ENCODE assay signal across 1 cellular context in genomic region chr1:109252167-109252892, GRCh38.
TF ChIP-seq lines count a peak whose summit lies in the region.

No MANE protein-coding gene starts in this region.

TF ChIP-seq in neural cell, 6 proteins besides CTCF, POLR2A, EP300 and RAD21:
- TF ChIP-seq MXI1 (conservative IDR thresholded peaks at IDR 0.05; ENCODE audit: poor library complexity, severe bottlenecking) (no peak), TAF1 (IDR thresholded peaks at IDR 0.05; ENCODE audit: low read depth) (no peak), EZH2 (IDR thresholded peaks at IDR 0.05; ENCODE audit: borderline replicate concordance, insufficient read depth, low read length, poor library complexity, severe bottlenecking) (no peak), POLR2AphosphoS5 (IDR thresholded peaks at IDR 0.05) (no peak), SMC3 (conservative IDR thresholded peaks at IDR 0.05; ENCODE audit: poor library complexity) (no peak)
- TF ChIP-seq, protein P1, sequence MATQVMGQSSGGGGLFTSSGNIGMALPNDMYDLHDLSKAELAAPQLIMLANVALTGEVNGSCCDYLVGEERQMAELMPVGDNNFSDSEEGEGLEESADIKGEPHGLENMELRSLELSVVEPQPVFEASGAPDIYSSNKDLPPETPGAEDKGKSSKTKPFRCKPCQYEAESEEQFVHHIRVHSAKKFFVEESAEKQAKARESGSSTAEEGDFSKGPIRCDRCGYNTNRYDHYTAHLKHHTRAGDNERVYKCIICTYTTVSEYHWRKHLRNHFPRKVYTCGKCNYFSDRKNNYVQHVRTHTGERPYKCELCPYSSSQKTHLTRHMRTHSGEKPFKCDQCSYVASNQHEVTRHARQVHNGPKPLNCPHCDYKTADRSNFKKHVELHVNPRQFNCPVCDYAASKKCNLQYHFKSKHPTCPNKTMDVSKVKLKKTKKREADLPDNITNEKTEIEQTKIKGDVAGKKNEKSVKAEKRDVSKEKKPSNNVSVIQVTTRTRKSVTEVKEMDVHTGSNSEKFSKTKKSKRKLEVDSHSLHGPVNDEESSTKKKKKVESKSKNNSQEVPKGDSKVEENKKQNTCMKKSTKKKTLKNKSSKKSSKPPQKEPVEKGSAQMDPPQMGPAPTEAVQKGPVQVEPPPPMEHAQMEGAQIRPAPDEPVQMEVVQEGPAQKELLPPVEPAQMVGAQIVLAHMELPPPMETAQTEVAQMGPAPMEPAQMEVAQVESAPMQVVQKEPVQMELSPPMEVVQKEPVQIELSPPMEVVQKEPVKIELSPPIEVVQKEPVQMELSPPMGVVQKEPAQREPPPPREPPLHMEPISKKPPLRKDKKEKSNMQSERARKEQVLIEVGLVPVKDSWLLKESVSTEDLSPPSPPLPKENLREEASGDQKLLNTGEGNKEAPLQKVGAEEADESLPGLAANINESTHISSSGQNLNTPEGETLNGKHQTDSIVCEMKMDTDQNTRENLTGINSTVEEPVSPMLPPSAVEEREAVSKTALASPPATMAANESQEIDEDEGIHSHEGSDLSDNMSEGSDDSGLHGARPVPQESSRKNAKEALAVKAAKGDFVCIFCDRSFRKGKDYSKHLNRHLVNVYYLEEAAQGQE (IDR thresholded peaks at IDR 0.05; ENCODE audit: borderline replicate concordance), result no peak
TF ChIP-seq in neural cell: peak in this region for 0.
